23 cellular contexts compared by ENCODE assay signal in the genomic region with DNA sequence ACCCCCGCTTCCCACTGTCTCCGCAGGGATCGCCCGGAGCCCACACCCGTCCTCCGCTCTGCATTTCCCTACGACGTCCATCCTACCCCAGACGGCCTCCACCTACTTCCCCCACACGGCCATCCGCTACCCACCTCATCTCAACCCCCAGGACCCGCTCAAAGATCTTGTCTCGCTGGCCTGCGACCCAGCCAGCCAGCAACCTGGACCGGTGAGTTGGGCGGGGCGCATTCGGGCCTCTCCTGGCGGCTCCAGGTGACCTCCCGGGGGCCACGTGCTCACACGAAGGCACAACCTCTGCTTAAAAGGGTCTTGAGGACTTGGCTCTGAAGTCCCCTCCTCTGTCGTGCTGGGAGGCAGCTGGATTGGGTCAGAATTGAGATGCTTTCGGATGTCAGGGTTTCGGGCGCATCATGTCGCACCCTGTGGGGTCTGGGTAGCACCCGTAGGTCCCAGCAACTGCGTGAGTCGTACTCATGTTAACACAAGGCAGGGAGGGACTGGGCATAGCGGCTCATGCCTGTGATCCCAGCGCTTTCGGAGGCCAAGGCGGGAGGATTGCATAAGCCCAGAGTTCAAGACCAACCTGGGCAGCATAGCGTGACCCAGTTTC. TPM values are rescaled to one million over a fixed set of nuclear protein-coding genes. Genes with fewer than 3 reads are reported as not detected.
DNase-seq lines count a peak whose midpoint lies in the region; ATAC-seq, FAIRE-seq and TF ChIP-seq lines count a peak whose summit lies in the region.
"Had no signal": no experiment of that assay in that cellular context is flagged by ENCODE, and none has a peak within 500 bp of the region (broad histone marks: within the 10 kb centered on the region; RNA-seq: fewer than 3 reads in every experiment).

No MANE protein-coding gene starts in this region.

- no peaks in the 10 kb centered on the region for H3K9me3 ChIP-seq in right atrium auricular region
- H3K9me3 ChIP-seq in endothelial cell of umbilical vein (replicated peaks; ENCODE audit: control insufficient read depth, insufficient read depth, low read length) = no peaks in the 10 kb centered on the region
- H3K9me3 ChIP-seq in sigmoid colon = no peaks in the 10 kb centered on the region
- H3K9me3 ChIP-seq: BLaER1 treated with 17β-estradiol and CSF1 and Interleukin-3, amounts not matched to agents 10 nM and 100 nM; MG63 had no signal

- dilution Hi-C loops in endothelial cell of umbilical vein (cut with MboI; ENCODE audit: extremely low pct_ligation_motif_present, low sequenced_read_pairs) = no loop called here

- no peak for TF ChIP-seq CTCF in right atrium auricular region (IDR thresholded peaks at IDR 0.05)
- TF ChIP-seq CTCF in endothelial cell of umbilical vein (IDR thresholded peaks at IDR 0.05; ENCODE audit: extremely low read depth in 1 of 2, insufficient read depth in 1 of 2, low read depth in 1 of 2, low read length in 2 of 2) = no peak
- no peak for TF ChIP-seq CTCF in sigmoid colon (IDR thresholded peaks at IDR 0.05)

- H3K4me2 ChIP-seq in endothelial cell of umbilical vein (ENCODE audit: insufficient read depth, low read length) = no peak overlapping the region

- H3K27me3 ChIP-seq in right atrium auricular region (no peaks in the 10 kb centered on the region), endothelial cell of umbilical vein (ENCODE audit: control insufficient read depth in 2 of 2, insufficient read depth in 2 of 2, low read length in 2 of 2) (no peaks in the 10 kb centered on the region), sigmoid colon (no peaks in the 10 kb centered on the region)
- H3K27me3 ChIP-seq: BLaER1 treated with 17β-estradiol and CSF1 and Interleukin-3, amounts not matched to agents 10 nM and 100 nM; MG63 had no signal

- no peak overlapping the region for H3K9ac ChIP-seq in endothelial cell of umbilical vein (replicated peaks; ENCODE audit: extremely low read depth, insufficient read depth, low read length)

- POLR2A ChIA-PET in endothelial cell of umbilical vein (lab: Charles Lee) = no interaction called here

- no peaks in the 10 kb centered on the region for H3K9me1 ChIP-seq in endothelial cell of umbilical vein (replicated peaks; ENCODE audit: control insufficient read depth, extremely low read depth, insufficient read depth, low read length)

- no peaks in the 10 kb centered on the region for H4K20me1 ChIP-seq in endothelial cell of umbilical vein (replicated peaks; ENCODE audit: control insufficient read depth, extremely low read depth, insufficient read depth, low read length)

- ATAC-seq in left cardiac atrium (no peak), HG03442 (IDR thresholded peaks at IDR 0.05; ENCODE audit: unreplicated experiment) (no peak)
- ATAC-seq: stimulated activated effector memory CD8-positive, alpha-beta T cell treated with anti-CD3 and anti-CD28 coated beads, Interleukin-12 subunit alpha, Interleukin-12 subunit beta, amount 100 ng/mL, for 72 hours had no signal

- peaks cover 89% of the 10 kb centered on the region for H3K36me3 ChIP-seq in right atrium auricular region
- H3K36me3 ChIP-seq in endothelial cell of umbilical vein (ENCODE audit: control insufficient read depth in 2 of 2, extremely low read depth in 1 of 2, insufficient read depth in 2 of 2, low read length in 2 of 2) = peaks cover 5 to 41% of the 10 kb centered on the region in 2 experiments
- H3K36me3 ChIP-seq in sigmoid colon = peaks cover 39 to 89% (median 67%) of the 10 kb centered on the region in 4 donors

- H3K4me1 ChIP-seq in right atrium auricular region (peaks cover 0 to 29% of the 10 kb centered on the region in 2 donors), endothelial cell of umbilical vein (ENCODE audit: control insufficient read depth, extremely low read depth, insufficient read depth, low read length) (peaks cover 12% of the 10 kb centered on the region), sigmoid colon (peaks cover 0 to 47% (median 36%) of the 10 kb centered on the region in 4 donors)

- CTCF ChIA-PET in endothelial cell of umbilical vein (lab: Charles Lee) = interaction anchor here (1.2 kb wide), 1 partner anchor 19 kb away, joined by 4 read pairs; no protein-coding TSS in a partner anchor

- H3K4me3 ChIP-seq in right atrium auricular region (no peak overlapping the region), endothelial cell of umbilical vein (replicated peaks in 1 of 3; ENCODE audit: insufficient read depth in 1 of 3, low read depth in 1 of 3, low read length in 3 of 3) (no peak overlapping the region), sigmoid colon (no peak overlapping the region)
- H3K4me3 ChIP-seq: BLaER1 treated with 17β-estradiol and CSF1 and Interleukin-3, amounts not matched to agents 10 nM and 100 nM; MG63 had no signal

- WGBS in sigmoid colon, 2 donors = 92 to 95% methylated on average over 35 of the region's 35 CpGs

- intact Hi-C loops in left cardiac atrium (cut with DNase I) = no loop called here
- intact Hi-C loops in endothelial cell of umbilical vein (cut with micrococcal nuclease) = no loop called here
- intact Hi-C loops in sigmoid colon (cut with DNase I) = loop anchor here (5.0 kb wide), 1 partner anchor 85 kb away; the partner anchor contains the start of gene NFIC

- no peak for TF ChIP-seq EP300 in sigmoid colon (IDR thresholded peaks at IDR 0.05)

- no peak for FAIRE-seq in endothelial cell of umbilical vein (lab: Jason Lieb, UNC)

- DNase-seq in right atrium auricular region (ENCODE audit: low spot score) = no peak
- DNase-seq in left cardiac atrium = no peak
- no peak for DNase-seq in endothelial cell of umbilical vein (ENCODE audit: low read depth, low spot score)
- no peak for DNase-seq in sigmoid colon
- no peak for DNase-seq in activated CD4-positive, alpha-beta T cell treated with anti-CD3 and anti-CD28 coated beads, Interleukin-2, amount 50 U/mL, for 48 hours
- DNase-seq in SIG-M5 treated with dmso at 0.1 percent for 504 hours (lab: John Stamatoyannopoulos, UW; ENCODE audit: unreplicated experiment) = no peak
- DNase-seq in NCI-H1930 (lab: John Stamatoyannopoulos, UW) = no peak
- DNase-seq: ACHN; activated B cell treated with CpG ODN at 0.5 μM for 24 hours; activated CD4-positive, alpha-beta T cell treated with anti-CD3 and anti-CD28 coated beads, Interleukin-2, amount 50 U/mL, for 4 hours; activated effector memory CD4-positive, alpha-beta T cell treated with Interleukin-2 at 50 U/mL for 16 hours; cortex of kidney; GOT3; head of caudate nucleus; MG63; NCI-H146; NCI-H69 had no signal

- no TSS peak for BruUV-seq in endothelial cell of umbilical vein (replicated peaks; lab: Mats Ljungman, UMichigan)

- peaks cover 5% of the 10 kb centered on the region for H3K79me2 ChIP-seq in endothelial cell of umbilical vein (ENCODE audit: control insufficient read depth, insufficient read depth, low read length)

- TF ChIP-seq POLR2A in endothelial cell of umbilical vein (IDR thresholded peaks at IDR 0.05; ENCODE audit: low read depth, low read length) = no peak
- TF ChIP-seq POLR2A in sigmoid colon (IDR thresholded peaks at IDR 0.05) = no peak

- peak overlapping the region; percentile 89 to 94 for H3K27ac ChIP-seq in right atrium auricular region
- H3K27ac ChIP-seq in endothelial cell of umbilical vein (ENCODE audit: insufficient read depth, low read depth, low read length) = peak overlapping the region; percentile 94
- H3K27ac ChIP-seq in sigmoid colon = peak overlapping the region; percentile 80 to 92 (median 86)

- no peak overlapping the region for H2AFZ ChIP-seq in endothelial cell of umbilical vein (ENCODE audit: low read depth, low read length)

RNA-seq across cellular contexts. Expression of gene SMIM24, which starts 27.8 kb away (rescaled TPM):
- total RNA-seq in right atrium auricular region (not detected), left cardiac atrium (not detected), endothelial cell of umbilical vein (not detected in 2 replicates), sigmoid colon (not detected)
- polyA plus RNA-seq in endothelial cell of umbilical vein (not detected in 2 replicates), sigmoid colon (10 to 100 TPM; 15.1 to 72.7 (median 30.3) TPM)
- not detected in 2 replicates for polyA plus RNA-seq in endothelial cell of umbilical vein (2011; cell fraction: cytosol; rRNA removed)
- 0.21 TPM in 1 of 2 replicates, not detected in the other for polyA plus RNA-seq in endothelial cell of umbilical vein (2011; cell fraction: nucleus; rRNA removed)
- polyA plus RNA-seq in endothelial cell of umbilical vein (2012) = not detected in 2 replicates
- 1.2 TPM in 1 of 2 replicates, not detected in the other for polyA minus RNA-seq in endothelial cell of umbilical vein
- not detected for polyA minus RNA-seq in endothelial cell of umbilical vein (2011; cell fraction: cytosol; rRNA and poly(A)+ RNA removed)
- not detected in 2 replicates for polyA minus RNA-seq in endothelial cell of umbilical vein (2011; cell fraction: nucleus; rRNA and poly(A)+ RNA removed)
- total RNA-seq: activated B cell treated with CpG ODN at 0.5 μM for 24 hours, posterior vena cava, skeletal muscle tissue had no signal

RNA-seq across cellular contexts. Expression of gene SMIM44, which starts 30.7 kb away (rescaled TPM):
- total RNA-seq in right atrium auricular region = not detected
- total RNA-seq in left cardiac atrium = not detected
- total RNA-seq in endothelial cell of umbilical vein = not detected in 2 replicates
- not detected in 2 replicates for polyA plus RNA-seq in endothelial cell of umbilical vein
- not detected in 2 replicates for polyA plus RNA-seq in endothelial cell of umbilical vein (2011; cell fraction: cytosol; rRNA removed)
- polyA plus RNA-seq in endothelial cell of umbilical vein (2011; cell fraction: nucleus; rRNA removed) = not detected in 2 replicates
- polyA plus RNA-seq in endothelial cell of umbilical vein (2012) = not detected in 2 replicates
- not detected in 2 replicates for polyA minus RNA-seq in endothelial cell of umbilical vein
- polyA minus RNA-seq in endothelial cell of umbilical vein (2011; cell fraction: cytosol; rRNA and poly(A)+ RNA removed) = not detected
- not detected in 2 replicates for polyA minus RNA-seq in endothelial cell of umbilical vein (2011; cell fraction: nucleus; rRNA and poly(A)+ RNA removed)
- total RNA-seq in sigmoid colon = not detected
- polyA plus RNA-seq in sigmoid colon = 1 to 10 TPM in 1 of 3 donors, not detected in 2; 2.9 TPM
- total RNA-seq: activated B cell treated with CpG ODN at 0.5 μM for 24 hours, posterior vena cava, skeletal muscle tissue had no signal
- polyA plus RNA-seq: thymus had no signal

RNA-seq across cellular contexts. Expression of gene DOHH, which starts 47.9 kb away (rescaled TPM):
- total RNA-seq in right atrium auricular region (10 to 100 TPM; 14.1 to 18.4 TPM), left cardiac atrium (10 to 100 TPM; 10.4 to 13.2 TPM), endothelial cell of umbilical vein (14.8 and 15.2 TPM in 2 replicates), sigmoid colon (10 to 100 TPM; 11.7 to 18.1 (median 17.0) TPM)
- polyA plus RNA-seq in endothelial cell of umbilical vein (8.0 and 8.7 TPM in 2 replicates), sigmoid colon (10 to 100 TPM in 1 of 3 donors, 1 to 10 TPM in 2; 7.2 to 22.5 (median 7.2) TPM)
- polyA plus RNA-seq in endothelial cell of umbilical vein (2011; cell fraction: cytosol; rRNA removed) = 4.9 and 8.5 TPM in 2 replicates
- polyA plus RNA-seq in endothelial cell of umbilical vein (2011; cell fraction: nucleus; rRNA removed) = 4.1 and 5.8 TPM in 2 replicates
- 11.1 and 12.9 TPM in 2 replicates for polyA plus RNA-seq in endothelial cell of umbilical vein (2012)
- 3.8 and 5.0 TPM in 2 replicates for polyA minus RNA-seq in endothelial cell of umbilical vein
- 17.2 TPM for polyA minus RNA-seq in endothelial cell of umbilical vein (2011; cell fraction: cytosol; rRNA and poly(A)+ RNA removed)
- 2.5 and 3.0 TPM in 2 replicates for polyA minus RNA-seq in endothelial cell of umbilical vein (2011; cell fraction: nucleus; rRNA and poly(A)+ RNA removed)

RNA-seq across cellular contexts. Expression of gene FZR1, which starts 53.5 kb away (rescaled TPM):
- total RNA-seq in right atrium auricular region (10 to 100 TPM; 20.6 to 21.7 TPM), left cardiac atrium (10 to 100 TPM; 19.5 to 22.6 TPM), endothelial cell of umbilical vein (60.4 and 60.5 TPM in 2 replicates), sigmoid colon (10 to 100 TPM; 11.8 to 44.6 (median 20.5) TPM)
- polyA plus RNA-seq in endothelial cell of umbilical vein (35.9 and 45.0 TPM in 2 replicates), sigmoid colon (10 to 100 TPM; 11.4 to 33.3 (median 13.9) TPM)
- 29.1 and 36.7 TPM in 2 replicates for polyA plus RNA-seq in endothelial cell of umbilical vein (2011; cell fraction: cytosol; rRNA removed)
- polyA plus RNA-seq in endothelial cell of umbilical vein (2011; cell fraction: nucleus; rRNA removed) = 99.4 and 104 TPM in 2 replicates
- polyA plus RNA-seq in endothelial cell of umbilical vein (2012) = 48.6 and 54.3 TPM in 2 replicates
- 22.6 and 36.2 TPM in 2 replicates for polyA minus RNA-seq in endothelial cell of umbilical vein
- polyA minus RNA-seq in endothelial cell of umbilical vein (2011; cell fraction: cytosol; rRNA and poly(A)+ RNA removed) = 12.0 TPM
- polyA minus RNA-seq in endothelial cell of umbilical vein (2011; cell fraction: nucleus; rRNA and poly(A)+ RNA removed) = 28.3 and 47.8 TPM in 2 replicates
